ENCODE assay signal across 1 cellular context in genomic region chr22:37894939-37895670, GRCh38.
TF ChIP-seq lines count a peak whose summit lies in the region.

No MANE protein-coding gene starts in this region.

TF ChIP-seq in endothelial cell of umbilical vein, 7 proteins besides CTCF, POLR2A, EP300 and RAD21:
- TF ChIP-seq MYC (IDR thresholded peaks at IDR 0.05; ENCODE audit: low read depth, low read length) (no peak), EZH2 (IDR thresholded peaks at IDR 0.05; ENCODE audit: borderline replicate concordance, low read depth, low read length, severe bottlenecking) (no peak), POLR2AphosphoS5 (IDR thresholded peaks at IDR 0.05; ENCODE audit: insufficient read depth, low read depth, low read length) (no peak), GATA2 (IDR thresholded peaks at IDR 0.05; ENCODE audit: insufficient read depth, insufficient read length, low read depth, low read length) (no peak), MAX (IDR thresholded peaks at IDR 0.05; ENCODE audit: insufficient read depth, insufficient read length) (no peak), JUN (IDR thresholded peaks at IDR 0.05; ENCODE audit: borderline replicate concordance, insufficient read depth, insufficient read length, low read depth) (no peak), FOS (IDR thresholded peaks at IDR 0.05; ENCODE audit: borderline replicate concordance, insufficient read depth, low read length) (no peak)
